ENCODE assay signal across 1 cellular context in the genomic region with DNA sequence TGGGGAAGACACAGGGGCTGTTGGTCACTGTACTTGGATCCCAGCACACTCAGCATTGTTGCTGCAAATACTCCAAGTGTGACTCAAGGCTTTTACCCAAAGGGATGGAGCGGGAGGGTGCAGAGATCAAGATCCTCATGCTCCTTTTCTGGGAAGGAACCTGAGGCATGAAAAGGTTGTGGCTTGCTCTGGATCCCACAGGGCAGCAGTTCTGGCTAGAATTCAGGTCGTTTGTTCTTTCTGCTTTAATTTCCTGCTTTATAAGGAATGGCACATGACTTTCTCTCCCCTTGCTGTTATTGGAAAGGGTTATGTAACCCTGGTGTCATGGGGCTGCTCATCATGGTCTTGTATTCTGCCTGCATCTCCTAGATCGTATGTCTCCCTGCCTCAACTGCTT.
TF ChIP-seq lines count a peak whose summit lies in the region.

No MANE protein-coding gene starts in this region.

TF ChIP-seq in H1, 55 proteins besides CTCF, POLR2A, EP300 and RAD21:
- TF ChIP-seq SRF (IDR thresholded peaks at IDR 0.05; ENCODE audit: low read depth, low read length), result no peak
- no peak for TF ChIP-seq BACH1 (IDR thresholded peaks at IDR 0.05; ENCODE audit: low read length)
- TF ChIP-seq KDM5A (IDR thresholded peaks at IDR 0.05; ENCODE audit: low read length), result no peak
- TF ChIP-seq JUN (IDR thresholded peaks at IDR 0.05; ENCODE audit: low read depth, low read length), result no peak
- no peak for TF ChIP-seq HDAC2 (IDR thresholded peaks at IDR 0.05; ENCODE audit: borderline replicate concordance in 1 of 2, low read depth in 2 of 2, low read length in 2 of 2)
- no peak for TF ChIP-seq RFX5 (IDR thresholded peaks at IDR 0.05; ENCODE audit: borderline replicate concordance, low read depth, low read length)
- no peak for TF ChIP-seq TAF7 (optimal IDR thresholded peaks at IDR 0.05; ENCODE audit: borderline replicate concordance, low read depth, low read length)
- no peak for TF ChIP-seq FOSL1 (IDR thresholded peaks at IDR 0.05; ENCODE audit: insufficient read depth, low read depth, low read length)
- no peak for TF ChIP-seq NANOG (IDR thresholded peaks at IDR 0.05; ENCODE audit: insufficient read depth, low read depth, low read length, poor library complexity, severe bottlenecking)
TF ChIP-seq in H1: peak in this region for 0.
